9 cellular contexts compared by ENCODE assay signal in genomic region chr1:168386949-168387586, GRCh38.
DNase-seq lines count a peak whose midpoint lies in the region; ATAC-seq lines count a peak whose summit lies in the region.
"Had no signal": no experiment of that assay in that cellular context is flagged by ENCODE, and none has a peak within 500 bp of the region (broad histone marks: within the 10 kb centered on the region; RNA-seq: fewer than 3 reads in every experiment).

No MANE protein-coding gene starts in this region.

- H3K27ac Mint-ChIP-seq in T-helper 2 cell treated with Interferon-gamma antibody and Interleukin-4, amounts not matched to agents 5 μg/mL and 100 μg/mL, for 36 hours = peak overlapping the region; percentile 71

- no peaks in the 10 kb centered on the region for H3K36me3 Mint-ChIP-seq in T-helper 2 cell treated with Interferon-gamma antibody and Interleukin-4, amounts not matched to agents 5 μg/mL and 100 μg/mL, for 36 hours (ENCODE audit: low read depth)

- H3K27ac ChIP-seq in angular gyrus (ENCODE audit: low read depth, low read length) = peak overlapping the region; percentile 4
- H3K27ac ChIP-seq: neutrophil had no signal

- H3K4me1 Mint-ChIP-seq in T-helper 2 cell treated with Interferon-gamma antibody and Interleukin-4, amounts not matched to agents 5 μg/mL and 100 μg/mL, for 36 hours (ENCODE audit: low read depth) = peaks cover 18% of the 10 kb centered on the region

- DNase-seq in T-helper 2 cell treated with Interferon-gamma antibody and Interleukin-4, amounts not matched to agents 5 μg/mL and 100 μg/mL, for 36 hours (ENCODE audit: low spot score) = peak; percentile 81
- peak in 1 of 2 donors; percentile 62 for DNase-seq in left colon
- DNase-seq in stimulated activated CD8-positive, alpha-beta memory T cell treated with anti-CD3 and anti-CD28 coated beads, Interleukin-12 subunit alpha, Interleukin-12 subunit beta, amount 100 ng/mL, for 24 hours (ENCODE audit: extremely low read depth) = peak; percentile 42
- DNase-seq in NCI-H2081 (lab: John Stamatoyannopoulos, UW) = no peak
- DNase-seq in NCI-H446 (lab: John Stamatoyannopoulos, UW) = no peak

- H3K9me3 Mint-ChIP-seq in T-helper 2 cell treated with Interferon-gamma antibody and Interleukin-4, amounts not matched to agents 5 μg/mL and 100 μg/mL, for 36 hours = no peaks in the 10 kb centered on the region

- H3K27me3 Mint-ChIP-seq in T-helper 2 cell treated with Interferon-gamma antibody and Interleukin-4, amounts not matched to agents 5 μg/mL and 100 μg/mL, for 36 hours (ENCODE audit: low read depth) = peaks cover 11% of the 10 kb centered on the region

- peak; percentile 51 for ATAC-seq in HG02678 (IDR thresholded peaks at IDR 0.05; ENCODE audit: unreplicated experiment)
- ATAC-seq in left colon = peak; percentile 75
- no peak for ATAC-seq in GM21619 (IDR thresholded peaks at IDR 0.05; ENCODE audit: unreplicated experiment)

- intact Hi-C loops in left colon (cut with DNase I, micrococcal nuclease) = no loop called here

- H3K4me3 Mint-ChIP-seq in T-helper 2 cell treated with Interferon-gamma antibody and Interleukin-4, amounts not matched to agents 5 μg/mL and 100 μg/mL, for 36 hours = peak overlapping the region; percentile 70

Comparison
In these comparisons a context has a peak if more than half of its experiments do, and no peak if none do; other contexts are left out.
1. DNase-seq: peak in T-helper 2 cell treated with Interferon-gamma antibody and Interleukin-4, amounts not matched to agents 5 μg/mL and 100 μg/mL, for 36 hours (single experiment) and stimulated activated CD8-positive, alpha-beta memory T cell treated with anti-CD3 and anti-CD28 coated beads, Interleukin-12 subunit alpha, Interleukin-12 subunit beta, amount 100 ng/mL, for 24 hours (single experiment); none in NCI-H2081 (0 of 2) and NCI-H446 (0 of 2).